ENCODE assay signal across 14 cellular contexts in genomic region chr17:14296511-14296910, GRCh38. TPM values are rescaled to one million over a fixed set of nuclear protein-coding genes. Genes with fewer than 3 reads are reported as not detected.
DNase-seq lines count a peak whose midpoint lies in the region; ATAC-seq and TF ChIP-seq lines count a peak whose summit lies in the region.
"Had no signal": no experiment of that assay in that cellular context is flagged by ENCODE, and none has a peak within 500 bp of the region (broad histone marks: within the 10 kb centered on the region; RNA-seq: fewer than 3 reads in every experiment).

No MANE protein-coding gene starts in this region.

- no peak overlapping the region for H3K18ac ChIP-seq in trophoblast cell (ENCODE audit: low read length)

- H3K27me3 ChIP-seq in hepatocyte = peaks cover 61% of the 10 kb centered on the region
- peaks cover 39% of the 10 kb centered on the region for H3K27me3 ChIP-seq in trophoblast cell (ENCODE audit: insufficient read depth, low read length)

- no peak overlapping the region for H2BK120ac ChIP-seq in trophoblast cell (ENCODE audit: insufficient read depth, low read length, poor library complexity)

- H2AK5ac ChIP-seq in trophoblast cell (ENCODE audit: low read length) = no peak overlapping the region

- H3K4me1 Mint-ChIP-seq in activated CD4-positive, alpha-beta T cell treated with anti-CD3 and anti-CD28 coated beads, Interleukin-2, amount 10 ng/mL, durations not matched to agents 24 days and 14 days = peaks cover 39% of the 10 kb centered on the region
- peaks cover 42% of the 10 kb centered on the region for H3K4me1 Mint-ChIP-seq in T-helper 17 cell

- DNase-seq in activated CD4-positive, alpha-beta T cell treated with anti-CD3 and anti-CD28 coated beads, Interleukin-2, amount 10 ng/mL, durations not matched to agents 24 days and 14 days = peak; percentile 51
- DNase-seq in activated CD4-positive, alpha-beta T cell treated with anti-CD3 and anti-CD28 coated beads, Interleukin-2, amount 50 U/mL, for 1 hour = no peak
- DNase-seq in T-helper 17 cell = no peak
- no peak for DNase-seq in hepatocyte (ENCODE audit: low spot score)
- DNase-seq in trophoblast cell = no peak
- DNase-seq in RPMI8226 = no peak
- DNase-seq: dorsolateral prefrontal cortex, foreskin melanocyte, KBM-7, kidney glomerular epithelial cell had no signal

- 71% methylated on average over 9 of the region's 9 CpGs for WGBS in hepatocyte (ENCODE audit: low lambda C conversion rate, missing lambda C conversion rate)
- WGBS in trophoblast cell (ENCODE audit: extremely low coverage, insufficient coverage, insufficient read length) = no CpG with 5 or more reads among the region's 9 CpGs

- H3K9ac ChIP-seq in trophoblast cell (ENCODE audit: low read length) = no peak overlapping the region

- H4K12ac ChIP-seq in trophoblast cell (ENCODE audit: low read depth, low read length) = no peak overlapping the region

- H3K4me3 ChIP-seq in hepatocyte (no peak overlapping the region), trophoblast cell (ENCODE audit: low read depth, low read length) (no peak overlapping the region)

- H3K4ac ChIP-seq in trophoblast cell (ENCODE audit: low read depth, low read length) = no peak overlapping the region

- intact Hi-C loops in activated CD4-positive, alpha-beta T cell treated with anti-CD3 and anti-CD28 coated beads, Interleukin-2, amount 10 ng/mL, durations not matched to agents 24 days and 14 days (cut with micrococcal nuclease) = no loop called here

- H3K4me3 Mint-ChIP-seq in activated CD4-positive, alpha-beta T cell treated with anti-CD3 and anti-CD28 coated beads, Interleukin-2, amount 10 ng/mL, durations not matched to agents 24 days and 14 days = peak overlapping the region; percentile 91
- H3K4me3 Mint-ChIP-seq in T-helper 17 cell = peak overlapping the region; percentile 55

- ATAC-seq in T-helper 17 cell (no peak), GM19395 (IDR thresholded peaks at IDR 0.05; ENCODE audit: unreplicated experiment) (no peak), HG03039 (IDR thresholded peaks at IDR 0.05; ENCODE audit: unreplicated experiment) (no peak)

- H3K4me2 ChIP-seq in hepatocyte = peak overlapping the region; percentile 81
- H3K4me2 ChIP-seq in trophoblast cell (ENCODE audit: low read length) = peak overlapping the region; percentile 73

- H3K79me2 ChIP-seq in hepatocyte (no peaks in the 10 kb centered on the region), trophoblast cell (ENCODE audit: control insufficient read depth, insufficient read depth, low read length, poor library complexity) (peaks cover under 1% of the 10 kb centered on the region)

- no peak overlapping the region for H2BK12ac ChIP-seq in trophoblast cell (ENCODE audit: low read length)

- no peak overlapping the region for H4K91ac ChIP-seq in trophoblast cell (ENCODE audit: low read depth, low read length)

- H3K27ac ChIP-seq in hepatocyte (no peak overlapping the region), trophoblast cell (ENCODE audit: low read depth, low read length) (no peak overlapping the region)
- H3K27ac ChIP-seq: dorsolateral prefrontal cortex had no signal

- H2BK5ac ChIP-seq in trophoblast cell (ENCODE audit: low read depth, low read length, poor library complexity) = no peak overlapping the region

- no peak overlapping the region for H2AFZ ChIP-seq in hepatocyte
- H2AFZ ChIP-seq in trophoblast cell (ENCODE audit: insufficient read depth, low read length, poor library complexity) = no peak overlapping the region

- no peaks in the 10 kb centered on the region for H3K9me2 ChIP-seq in hepatocyte (replicated peaks; ENCODE audit: insufficient read depth)

- no peak for TF ChIP-seq CTCF in hepatocyte (IDR thresholded peaks at IDR 0.05; ENCODE audit: poor library complexity)

- peaks cover 46% of the 10 kb centered on the region for H3K27me3 Mint-ChIP-seq in activated CD4-positive, alpha-beta T cell treated with anti-CD3 and anti-CD28 coated beads, Interleukin-2, amount 10 ng/mL, durations not matched to agents 24 days and 14 days
- H3K27me3 Mint-ChIP-seq in T-helper 17 cell = peaks cover 78% of the 10 kb centered on the region

- no peaks in the 10 kb centered on the region for H3K9me3 ChIP-seq in T-helper 17 cell (ENCODE audit: control insufficient read depth, low read length, poor library complexity, severe bottlenecking)
- no peaks in the 10 kb centered on the region for H3K9me3 ChIP-seq in hepatocyte (ENCODE audit: low read depth)
- peaks cover 3% of the 10 kb centered on the region for H3K9me3 ChIP-seq in trophoblast cell (ENCODE audit: insufficient read depth, low read depth, low read length)
- H3K9me3 ChIP-seq: Peyer's patch had no signal

- no peak overlapping the region for H4K8ac ChIP-seq in trophoblast cell (ENCODE audit: low read depth, low read length)

- H3K36me3 ChIP-seq in hepatocyte (replicated peaks; ENCODE audit: insufficient read depth, low read depth) (no peaks in the 10 kb centered on the region), trophoblast cell (ENCODE audit: control insufficient read depth in 1 of 2, insufficient read depth in 2 of 2, low read length in 2 of 2) (no peaks in the 10 kb centered on the region)
- H3K36me3 ChIP-seq: Peyer's patch had no signal

- peaks cover 25% of the 10 kb centered on the region for H3K4me1 ChIP-seq in hepatocyte (ENCODE audit: insufficient read depth)
- peaks cover 14 to 16% of the 10 kb centered on the region in 2 experiments for H3K4me1 ChIP-seq in trophoblast cell (ENCODE audit: control insufficient read depth in 1 of 2, insufficient read depth in 2 of 2, low read length in 2 of 2)

- no peaks in the 10 kb centered on the region for H3K36me3 Mint-ChIP-seq in activated CD4-positive, alpha-beta T cell treated with anti-CD3 and anti-CD28 coated beads, Interleukin-2, amount 10 ng/mL, durations not matched to agents 24 days and 14 days (ENCODE audit: low read depth)
- H3K36me3 Mint-ChIP-seq in T-helper 17 cell (ENCODE audit: low read depth) = no peaks in the 10 kb centered on the region

- H3K27ac Mint-ChIP-seq in activated CD4-positive, alpha-beta T cell treated with anti-CD3 and anti-CD28 coated beads, Interleukin-2, amount 10 ng/mL, durations not matched to agents 24 days and 14 days = no peak overlapping the region
- no peak overlapping the region for H3K27ac Mint-ChIP-seq in T-helper 17 cell

- no peaks in the 10 kb centered on the region for H3K9me3 Mint-ChIP-seq in activated CD4-positive, alpha-beta T cell treated with anti-CD3 and anti-CD28 coated beads, Interleukin-2, amount 10 ng/mL, durations not matched to agents 24 days and 14 days

- no peak overlapping the region for H3K23ac ChIP-seq in trophoblast cell (ENCODE audit: low read length)

- no peaks in the 10 kb centered on the region for H4K20me1 ChIP-seq in hepatocyte (ENCODE audit: insufficient read depth, poor library complexity, severe bottlenecking)

- no peak overlapping the region for H3K14ac ChIP-seq in trophoblast cell (ENCODE audit: low read length)

- peaks cover 2% of the 10 kb centered on the region for H3K79me1 ChIP-seq in trophoblast cell (ENCODE audit: low read length)

RNA-seq across cellular contexts. Expression of gene HS3ST3B1, which starts 4.4 kb away (rescaled TPM):
- total RNA-seq in activated CD4-positive, alpha-beta T cell treated with anti-CD3 and anti-CD28 coated beads, Interleukin-2, amount 10 ng/mL, durations not matched to agents 24 days and 14 days = 19.6 and 20.8 TPM in 2 replicates
- total RNA-seq in T-helper 17 cell (10 to 100 TPM; 13.5 to 15.4 TPM), hepatocyte (5.8 TPM in 2 replicates)
- 3.7 and 4.2 TPM in 2 replicates for polyA plus RNA-seq in hepatocyte
- polyA plus RNA-seq in trophoblast cell (2013) = 8.0 and 9.1 TPM in 2 replicates

RNA-seq across cellular contexts. Expression of gene CDRT15, which starts 59.8 kb away (rescaled TPM):
- total RNA-seq in activated CD4-positive, alpha-beta T cell treated with anti-CD3 and anti-CD28 coated beads, Interleukin-2, amount 10 ng/mL, durations not matched to agents 24 days and 14 days = not detected in 2 replicates
- total RNA-seq in T-helper 17 cell = not detected
- total RNA-seq in hepatocyte = not detected in 2 replicates
- 0.50 TPM in 1 of 2 replicates, not detected in the other for polyA plus RNA-seq in hepatocyte
- not detected in 2 replicates for polyA plus RNA-seq in trophoblast cell (2013)
- total RNA-seq: dorsolateral prefrontal cortex, Peyer's patch, skeletal muscle tissue had no signal
